17 cellular contexts compared by ENCODE assay signal in genomic region chr17:13074026-13074425, GRCh38. TPM values are rescaled to one million over a fixed set of nuclear protein-coding genes. Genes with fewer than 3 reads are reported as not detected.
A peak's percentile ranks its signal among the peaks of the same experiment; 100 is the strongest.
DNase-seq lines count a peak whose midpoint lies in the region; ATAC-seq, FAIRE-seq and TF ChIP-seq lines count a peak whose summit lies in the region.
"Had no signal": no experiment of that assay in that cellular context is flagged by ENCODE, and none has a peak within 500 bp of the region (broad histone marks: within the 10 kb centered on the region; RNA-seq: fewer than 3 reads in every experiment).

No MANE protein-coding gene starts in this region.

- H3K27ac ChIP-seq in lower lobe of right lung: no peak overlapping the region

- no peaks in the 10 kb centered on the region for H3K36me3 ChIP-seq in lower lobe of right lung

- H3K27ac Mint-ChIP-seq in stimulated activated memory B cell treated with anti-CD40 and anti-IgM and Interleukin-4, amounts not matched to agents 10 μg/mL and 1 μg/mL and 100 μg/mL, for 72 hours: peak overlapping the region; percentile 56
- H3K27ac Mint-ChIP-seq: CD4-positive, alpha-beta memory T cell; WTC11 had no signal

- intact Hi-C loops in lower lobe of right lung (cut with DNase I): no loop called here

- no peak overlapping the region for H3K4me3 Mint-ChIP-seq in stimulated activated memory B cell treated with anti-CD40 and anti-IgM and Interleukin-4, amounts not matched to agents 10 μg/mL and 1 μg/mL and 100 μg/mL, for 72 hours
- H3K4me3 Mint-ChIP-seq: WTC11 had no signal

- H3K36me3 Mint-ChIP-seq in stimulated activated memory B cell treated with anti-CD40 and anti-IgM and Interleukin-4, amounts not matched to agents 10 μg/mL and 1 μg/mL and 100 μg/mL, for 72 hours: no peaks in the 10 kb centered on the region
- H3K36me3 Mint-ChIP-seq: CD4-positive, alpha-beta memory T cell; WTC11 had no signal

- no peak for ATAC-seq in stimulated activated memory B cell treated with anti-CD40 and anti-IgM and Interleukin-4, amounts not matched to agents 10 μg/mL and 1 μg/mL and 100 μg/mL, for 72 hours
- ATAC-seq in lower lobe of right lung: no peak
- ATAC-seq in HG03097 (IDR thresholded peaks at IDR 0.05; ENCODE audit: low FRiP score, unreplicated experiment): no peak
- ATAC-seq: body of pancreas, WTC11 had no signal

- H3K4me1 ChIP-seq in lower lobe of right lung: no peaks in the 10 kb centered on the region

- TF ChIP-seq CTCF in GM12865 (IDR thresholded peaks at IDR 0.05; ENCODE audit: insufficient read depth, low read depth, low read length, missing control alignments): no peak
- TF ChIP-seq CTCF in D721Med (IDR thresholded peaks at IDR 0.05; ENCODE audit: insufficient read depth, missing control alignments): no peak
- TF ChIP-seq CTCF in lower lobe of right lung (IDR thresholded peaks at IDR 0.05): no peak

- in situ Hi-C loops in SK-MEL-5 (cut with HindIII; ENCODE audit: low pct_unique_long_range_greater_than_20kb, low sequenced_read_pairs): no loop called here

- DNase-seq in GM12865 (ENCODE audit: low read depth): peak; percentile 3
- DNase-seq in SK-MEL-5 (ENCODE audit: low read depth, low spot score): peak; percentile 77
- DNase-seq in fibroblast of the conjunctiva (ENCODE audit: low read depth): peak; percentile 37
- DNase-seq in D721Med (ENCODE audit: insufficient read length, low spot score): no peak
- DNase-seq in lower lobe of right lung: no peak
- DNase-seq: body of pancreas; CD4-positive, alpha-beta memory T cell; effector CD8-positive, alpha-beta T cell; glutamatergic neuron; NCI-H1105 treated with DMSO at 0.1 percent for 48 hours; NCI-H2227 treated with DMSO at 0.1 percent for 48 hours; substantia nigra had no signal

- H3K9me3 ChIP-seq in lower lobe of right lung: no peaks in the 10 kb centered on the region
- H3K9me3 ChIP-seq: body of pancreas had no signal

- H3K27me3 Mint-ChIP-seq in stimulated activated memory B cell treated with anti-CD40 and anti-IgM and Interleukin-4, amounts not matched to agents 10 μg/mL and 1 μg/mL and 100 μg/mL, for 72 hours: peaks cover 18% of the 10 kb centered on the region

- H3K9me3 Mint-ChIP-seq in stimulated activated memory B cell treated with anti-CD40 and anti-IgM and Interleukin-4, amounts not matched to agents 10 μg/mL and 1 μg/mL and 100 μg/mL, for 72 hours: no peaks in the 10 kb centered on the region
- H3K9me3 Mint-ChIP-seq: WTC11 had no signal

- peaks cover 14% of the 10 kb centered on the region for H3K4me1 Mint-ChIP-seq in stimulated activated memory B cell treated with anti-CD40 and anti-IgM and Interleukin-4, amounts not matched to agents 10 μg/mL and 1 μg/mL and 100 μg/mL, for 72 hours
- H3K4me1 Mint-ChIP-seq: CD4-positive, alpha-beta memory T cell; WTC11 had no signal

- H3K4me3 ChIP-seq in GM12865 (ENCODE audit: low read depth, low read length) (no peak overlapping the region), lower lobe of right lung (no peak overlapping the region)
- H3K4me3 ChIP-seq: body of pancreas had no signal

- FAIRE-seq in D721Med (lab: Jason Lieb, UNC): no peak
- FAIRE-seq: GM19239, islet of Langerhans had no signal

- H3K27me3 ChIP-seq in lower lobe of right lung (ENCODE audit: low read depth): no peaks in the 10 kb centered on the region
- H3K27me3 ChIP-seq: body of pancreas had no signal

RNA-seq across cellular contexts. Expression of gene ELAC2, which starts 56.2 kb away (rescaled TPM):
- total RNA-seq in SK-MEL-5 (2014; rRNA removed; shearing (Covaris generic)): 73.4 and 73.6 TPM in 2 replicates
- polyA plus RNA-seq in SK-MEL-5 (2015; cell fraction: cytosol; rRNA removed): 58.7 and 63.8 TPM in 2 replicates
- 118 and 129 TPM in 2 replicates for polyA plus RNA-seq in SK-MEL-5 (2015; cell fraction: nucleus; rRNA removed)
- 41.0 TPM for total RNA-seq in lower lobe of right lung

Comparison
In these comparisons a context has a peak if more than half of its experiments do, and no peak if none do; other contexts are left out.
1. DNase-seq: peak in GM12865 (single experiment), SK-MEL-5 (single experiment) and fibroblast of the conjunctiva (single experiment); none in D721Med (single experiment) and lower lobe of right lung (single experiment).